In the genomic region with DNA sequence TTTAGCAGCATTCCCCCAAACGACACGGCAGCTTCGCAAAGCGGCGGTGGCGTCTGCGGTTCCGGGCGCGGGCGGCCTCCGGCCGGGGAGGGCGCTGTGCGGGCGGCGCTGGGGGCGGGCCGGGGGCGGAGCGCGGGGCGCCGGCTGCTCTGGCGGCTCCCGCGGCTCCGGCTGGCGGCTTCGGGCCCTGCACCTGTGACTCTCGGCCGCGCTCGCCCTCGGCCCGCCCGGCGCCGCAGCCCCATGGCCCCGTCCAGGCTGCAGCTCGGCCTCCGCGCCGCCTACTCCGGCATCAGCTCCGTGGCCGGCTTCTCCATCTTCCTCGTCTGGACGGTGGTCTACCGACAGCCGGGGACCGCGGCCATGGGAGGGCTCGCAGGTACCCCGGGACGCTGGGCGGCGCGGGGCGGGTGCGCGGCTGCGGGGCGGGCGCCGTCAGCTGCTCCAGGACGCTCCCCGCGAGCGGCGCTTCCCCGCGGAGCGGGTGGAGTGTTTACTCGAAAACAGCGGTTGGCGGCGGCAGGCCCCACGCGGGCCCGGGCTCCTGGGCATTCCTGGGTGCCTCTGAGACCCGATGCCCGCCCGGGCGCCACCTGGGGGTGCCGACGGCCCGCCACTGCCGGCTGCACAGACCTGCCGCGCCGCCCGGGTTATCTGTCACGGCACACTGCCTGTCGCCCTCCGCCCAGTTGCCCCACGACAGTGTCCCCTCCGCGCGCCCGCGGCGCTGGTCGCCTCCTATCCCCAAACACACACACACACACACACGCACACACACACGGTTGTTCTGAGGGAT, we compare ENCODE assay signal across 8 cellular contexts. TPM values are rescaled to one million over a fixed set of nuclear protein-coding genes. Genes with fewer than 3 reads are reported as not detected.
DNase-seq lines count a peak whose midpoint lies in the region; ATAC-seq and TF ChIP-seq lines count a peak whose summit lies in the region.

Gene SLC48A1 (plus strand): TSS at position 177 of the 796 bp plus-strand sequence. CDS start 67 bp downstream, at position 244.

- WGBS in right lobe of liver (ENCODE audit: insufficient coverage, low coverage, low lambda C conversion rate, missing lambda C conversion rate) = 0% methylated on average over 13 of the region's 106 CpGs

- H3K4me3 ChIP-seq in right lobe of liver = peak within 1 kb of the TSS; percentile 88 to 99 (median 95)

- peak; percentile 34 for DNase-seq in NCI-H345 (lab: John Stamatoyannopoulos, UW)
- DNase-seq in NCI-H345 treated with DMSO at 0.1 percent for 48 hours (lab: John Stamatoyannopoulos, UW; ENCODE audit: unreplicated experiment) = no peak
- peak; percentile 42 for DNase-seq in NCI-H2107 (lab: John Stamatoyannopoulos, UW)
- peak; percentile 66 to 74 for DNase-seq in activated CD4-positive, alpha-beta T cell treated with anti-CD3 and anti-CD28 coated beads for 4 hours
- DNase-seq in dedifferentiated amniotic fluid mesenchymal stem cell (ENCODE audit: extremely low spot score) = peak; percentile 44
- DNase-seq in right lobe of liver = peak; percentile 83 to 86 (median 84)
- peak; percentile 62 for DNase-seq in stimulated activated CD4-positive, alpha-beta T cell treated with anti-CD3 and anti-CD28 coated beads, Interleukin-4, amount 100 ng/mL, for 24 hours

- peak; percentile 88 for TF ChIP-seq POLR2A in right lobe of liver (IDR thresholded peaks at IDR 0.05)

- TF ChIP-seq CTCF in right lobe of liver (IDR thresholded peaks at IDR 0.05) = peak in 3 of 4 donors; percentile 30 to 67 (median 31)

- H3K9me3 ChIP-seq in right lobe of liver = no peaks in the 10 kb centered on the region

- peak within 1 kb of the TSS; percentile 50 to 83 (median 79) for H3K27ac ChIP-seq in right lobe of liver

- peak; percentile 84 for ATAC-seq in HG02759 (IDR thresholded peaks at IDR 0.05; ENCODE audit: unreplicated experiment)
- ATAC-seq in right lobe of liver = peak; percentile 76 to 91 (median 86)

- no peaks in the 10 kb centered on the region for H3K36me3 ChIP-seq in right lobe of liver

- H3K4me1 ChIP-seq in right lobe of liver = peaks cover 0 to 42% (median 3%) of the 10 kb centered on the region in 4 donors

- no peaks in the 10 kb centered on the region for H3K27me3 ChIP-seq in right lobe of liver

- intact Hi-C loops in right lobe of liver (cut with DNase I) = no loop called here

RNA-seq across cellular contexts. Expression of gene SLC48A1, which starts in this region (rescaled TPM):
- 10 to 100 TPM; 12.4 to 20.4 (median 18.0) TPM for total RNA-seq in right lobe of liver
